1 cellular context compared by ENCODE assay signal in genomic region chr19:37594064-37594981, GRCh38.
A peak's percentile ranks its signal among the peaks of the same experiment; 100 is the strongest.
TF ChIP-seq lines count a peak whose summit lies in the region.

Gene ZNF540 (plus strand): TSS chr19:37594876. CDS start chr19:37598448, 3,572 bp downstream.
Gene ZNF571 (minus strand): TSS chr19:37594792. CDS start chr19:37586676, 8,116 bp downstream.

TF ChIP-seq in HEK293, 187 proteins besides CTCF, POLR2A, EP300 and RAD21 (continued from another document and continues in another):
- TF ChIP-seq ZBTB6 (tag by site-specific recombination; IDR thresholded peaks at IDR 0.05) (peak; percentile 45; the same call in 1 of the 2 replicates), ZNF398 (tag by site-specific recombination; IDR thresholded peaks at IDR 0.05) (peak; percentile 82), ZBTB26 (tag by site-specific recombination; optimal IDR thresholded peaks at IDR 0.05) (peak; percentile 74), PRDM6 (tag by site-specific recombination; IDR thresholded peaks at IDR 0.05) (no peak; the same call in 1 of the 2 replicates), ZNF121 (tag by site-specific recombination; IDR thresholded peaks at IDR 0.05) (peak; percentile 66; the same call in 1 of the 2 replicates), ZNF585B (tag by site-specific recombination; IDR thresholded peaks at IDR 0.05) (peak; percentile 72), RBAK (tag by site-specific recombination; IDR thresholded peaks at IDR 0.05) (peak; percentile 82), ZBTB20 (tag by site-specific recombination; IDR thresholded peaks at IDR 0.05) (peak; percentile 98), PBX3 (CRISPR knock-in tag; IDR thresholded peaks at IDR 0.05) (no peak), OVOL3 (tag by site-specific recombination; IDR thresholded peaks at IDR 0.05) (peak; percentile 86; the same call in 1 of the 2 replicates), ZNF629 (tag by site-specific recombination; IDR thresholded peaks at IDR 0.05) (peak; percentile 34), HOXD13 (CRISPR knock-in tag; IDR thresholded peaks at IDR 0.05; ENCODE audit: borderline replicate concordance) (no peak; the same call in 1 of the 2 replicates), ZNF48 (tag by site-specific recombination; IDR thresholded peaks at IDR 0.05) (no peak), ZNF138 (tag by site-specific recombination; IDR thresholded peaks at IDR 0.05; ENCODE audit: borderline replicate concordance) (no peak), AEBP2 (tag by site-specific recombination; IDR thresholded peaks at IDR 0.05; ENCODE audit: borderline replicate concordance) (no peak), SETDB1 (IDR thresholded peaks at IDR 0.05; ENCODE audit: insufficient read length, low read length) (peak; percentile 82), ZFP3 (tag by site-specific recombination; IDR thresholded peaks at IDR 0.05; ENCODE audit: low read depth) (peak; percentile 40; the same call in 1 of the 2 replicates), ZBTB1 (tag by site-specific recombination; IDR thresholded peaks at IDR 0.05) (peak; percentile 58; the same call in 1 of the 2 replicates), ZBTB11 (tag by site-specific recombination; conservative IDR thresholded peaks at IDR 0.05; ENCODE audit: low read depth) (peak; percentile 83), ZNF473 (tag by site-specific recombination; IDR thresholded peaks at IDR 0.05) (peak; percentile 86; the same call in 1 of the 2 replicates), ZNF791 (tag by site-specific recombination; IDR thresholded peaks at IDR 0.05) (no peak; the same call in 1 of the 2 replicates), ZNF549 (tag by site-specific recombination; IDR thresholded peaks at IDR 0.05) (no peak), ZNF544 (tag by site-specific recombination; IDR thresholded peaks at IDR 0.05) (peak; percentile 72), ZNF707 (tag by site-specific recombination; IDR thresholded peaks at IDR 0.05) (peak; percentile 41; the same call in 1 of the 2 replicates), ZNF404 (tag by site-specific recombination; IDR thresholded peaks at IDR 0.05) (peak; percentile 91; the same call in 1 of the 2 replicates), ZNF140 (tag by site-specific recombination; IDR thresholded peaks at IDR 0.05) (no peak), YY2 (tag by site-specific recombination; IDR thresholded peaks at IDR 0.05) (peak; percentile 84), ZNF501 (tag by site-specific recombination; IDR thresholded peaks at IDR 0.05) (peak; percentile 99), ZNF16 (tag by site-specific recombination; IDR thresholded peaks at IDR 0.05; ENCODE audit: low read depth) (no peak; the same call in 1 of the 2 replicates), ZNF529 (tag by site-specific recombination; IDR thresholded peaks at IDR 0.05; ENCODE audit: insufficient replicate concordance) (no peak), ZNF280D (tag by site-specific recombination; IDR thresholded peaks at IDR 0.05) (peak; percentile 99), KLF16 (tag by site-specific recombination; IDR thresholded peaks at IDR 0.05) (peak; percentile 99), MEIS1 (CRISPR knock-in tag; IDR thresholded peaks at IDR 0.05; ENCODE audit: borderline replicate concordance) (no peak), PRDM10 (tag by site-specific recombination; IDR thresholded peaks at IDR 0.05) (peak; percentile 97), ZBTB44 (tag by site-specific recombination; IDR thresholded peaks at IDR 0.05) (no peak; the same call in 1 of the 2 replicates), SP7 (tag by site-specific recombination; IDR thresholded peaks at IDR 0.05) (peak; percentile 97)
